ENCODE assay signal across 8 cellular contexts in genomic region chr19:10295847-10296591, GRCh38. TPM values are rescaled to one million over a fixed set of nuclear protein-coding genes. Genes with fewer than 3 reads are reported as not detected.
DNase-seq lines count a peak whose midpoint lies in the region; ATAC-seq and TF ChIP-seq lines count a peak whose summit lies in the region.

No MANE protein-coding gene starts in this region.

- no peak for DNase-seq in CD4-positive, alpha-beta T cell
- DNase-seq in natural killer cell treated with Interleukin-12 subunit alpha and Interleukin-12 subunit beta and Interleukin-15 and Interleukin-18, amount 100 ng/mL, for 72 hours (ENCODE audit: low spot score) = no peak
- DNase-seq in DMS 273 (lab: John Stamatoyannopoulos, UW; ENCODE audit: unreplicated experiment) (no peak), G401 (ENCODE audit: low spot score) (no peak)
- DNase-seq in stimulated activated naive CD4-positive, alpha-beta T cell treated with Interleukin-2 at 50 U/mL for 16 hours (lab: John Stamatoyannopoulos, UW) = no peak

- intact Hi-C loops in CD4-positive, alpha-beta T cell (cut with DNase I, micrococcal nuclease) = no loop called here

- H3K4me3 ChIP-seq in HUES48 (ENCODE audit: low read depth, low read length) (peak overlapping the region; percentile 39), duodenal mucosa (ENCODE audit: low read depth in 1 of 2, low read length in 2 of 2) (peak overlapping the region; percentile 63 to 66)

- no peaks in the 10 kb centered on the region for H3K9me3 ChIP-seq in CD4-positive, alpha-beta T cell (ENCODE audit: control insufficient read depth, low read length)
- H3K9me3 ChIP-seq in HUES48 (ENCODE audit: control insufficient read depth, insufficient read depth, low read length) (no peaks in the 10 kb centered on the region), duodenal mucosa (ENCODE audit: control insufficient read depth in 1 of 2, low read length in 2 of 2) (no peaks in the 10 kb centered on the region)

- CTCF ChIA-PET in CD4-positive, alpha-beta T cell (lab: Charles Lee) = interaction anchor here (1.5 kb wide), 1 partner anchor 27 kb away, joined by 6 read pairs; no protein-coding TSS in a partner anchor

- peak overlapping the region; percentile 81 for H3K4me3 Mint-ChIP-seq in CD4-positive, alpha-beta T cell
- peak overlapping the region; percentile 80 for H3K4me3 Mint-ChIP-seq in natural killer cell treated with Interleukin-12 subunit alpha and Interleukin-12 subunit beta and Interleukin-15 and Interleukin-18, amount 100 ng/mL, for 72 hours

- H3K9ac ChIP-seq in HUES48 (ENCODE audit: low read depth, low read length) = no peak overlapping the region
- H3K9ac ChIP-seq in duodenal mucosa (ENCODE audit: low read depth in 1 of 2, low read length in 2 of 2) = no peak overlapping the region

- peaks cover 31% of the 10 kb centered on the region for H3K4me1 Mint-ChIP-seq in CD4-positive, alpha-beta T cell (ENCODE audit: low read depth)
- peaks cover 29 to 31% of the 10 kb centered on the region in 2 donors for H3K4me1 Mint-ChIP-seq in natural killer cell treated with Interleukin-12 subunit alpha and Interleukin-12 subunit beta and Interleukin-15 and Interleukin-18, amount 100 ng/mL, for 72 hours (ENCODE audit: low read depth in 2 of 2)

- no peak for ATAC-seq in CD4-positive, alpha-beta T cell (ENCODE audit: poor library complexity)
- ATAC-seq in natural killer cell treated with Interleukin-12 subunit alpha and Interleukin-12 subunit beta and Interleukin-15 and Interleukin-18, amount 100 ng/mL, for 72 hours = no peak
- no peak for ATAC-seq in HG02798 (IDR thresholded peaks at IDR 0.05; ENCODE audit: poor library complexity, unreplicated experiment)

- peaks cover 12% of the 10 kb centered on the region; the same call in 1 of the 2 replicates for H3K4me1 ChIP-seq in HUES48 (ENCODE audit: control insufficient read depth, insufficient read depth, low read length)
- H3K4me1 ChIP-seq in duodenal mucosa (ENCODE audit: control insufficient read depth in 1 of 2, insufficient read depth in 2 of 2, low read length in 2 of 2) = peaks cover 27 to 36% of the 10 kb centered on the region in 2 donors

- no peaks in the 10 kb centered on the region for H3K9me3 Mint-ChIP-seq in CD4-positive, alpha-beta T cell
- no peaks in the 10 kb centered on the region for H3K9me3 Mint-ChIP-seq in natural killer cell treated with Interleukin-12 subunit alpha and Interleukin-12 subunit beta and Interleukin-15 and Interleukin-18, amount 100 ng/mL, for 72 hours

- H3K27ac Mint-ChIP-seq in CD4-positive, alpha-beta T cell = no peak overlapping the region
- H3K27ac Mint-ChIP-seq in natural killer cell treated with Interleukin-12 subunit alpha and Interleukin-12 subunit beta and Interleukin-15 and Interleukin-18, amount 100 ng/mL, for 72 hours = peak overlapping the region in 1 of 2 donors; percentile 82

- POLR2A ChIA-PET in CD4-positive, alpha-beta T cell (lab: Charles Lee) = interaction anchor here (2.2 kb wide), 1 partner anchor 25 kb away, joined by 10 read pairs; the partner anchor contains the start of gene ICAM1

- TF ChIP-seq CTCF in CD4-positive, alpha-beta T cell (IDR thresholded peaks at IDR 0.05) = no peak

- peaks cover 53% of the 10 kb centered on the region for H3K27me3 Mint-ChIP-seq in CD4-positive, alpha-beta T cell
- peaks cover 8% of the 10 kb centered on the region in 2 donors for H3K27me3 Mint-ChIP-seq in natural killer cell treated with Interleukin-12 subunit alpha and Interleukin-12 subunit beta and Interleukin-15 and Interleukin-18, amount 100 ng/mL, for 72 hours

- H3K27ac ChIP-seq in CD4-positive, alpha-beta T cell (ENCODE audit: low read depth, low read length) = no peak overlapping the region
- H3K27ac ChIP-seq in HUES48 (ENCODE audit: low read depth, low read length) (no peak overlapping the region), duodenal mucosa (ENCODE audit: low read depth, low read length) (no peak overlapping the region)

- H3K36me3 ChIP-seq in HUES48 (ENCODE audit: control insufficient read depth, insufficient read depth, low read length) = no peaks in the 10 kb centered on the region
- H3K36me3 ChIP-seq in duodenal mucosa (ENCODE audit: control insufficient read depth in 1 of 2, insufficient read depth in 2 of 2, low read length in 2 of 2) = no peaks in the 10 kb centered on the region

- in situ Hi-C loops in G401 (cut with HindIII; ENCODE audit: low sequenced_read_pairs) = no loop called here

- H3K27me3 ChIP-seq in CD4-positive, alpha-beta T cell (ENCODE audit: control insufficient read depth, insufficient read depth, low read length) = peaks cover 50% of the 10 kb centered on the region
- H3K27me3 ChIP-seq in HUES48 (ENCODE audit: control insufficient read depth, insufficient read depth, low read length) (peaks cover 64% of the 10 kb centered on the region), duodenal mucosa (ENCODE audit: control insufficient read depth in 1 of 2, insufficient read depth in 2 of 2, low read length in 2 of 2) (peaks cover 42 to 50% of the 10 kb centered on the region in 2 donors)

- H3K36me3 Mint-ChIP-seq in CD4-positive, alpha-beta T cell (ENCODE audit: low read depth) = no peaks in the 10 kb centered on the region
- H3K36me3 Mint-ChIP-seq in natural killer cell treated with Interleukin-12 subunit alpha and Interleukin-12 subunit beta and Interleukin-15 and Interleukin-18, amount 100 ng/mL, for 72 hours = no peaks in the 10 kb centered on the region

RNA-seq across cellular contexts. Expression of gene ICAM5, which starts 6.3 kb away (rescaled TPM):
- total RNA-seq in CD4-positive, alpha-beta T cell = not detected
- total RNA-seq in natural killer cell treated with Interleukin-12 subunit alpha and Interleukin-12 subunit beta and Interleukin-15 and Interleukin-18, amount 100 ng/mL, for 72 hours = under 1 TPM; 0.78 to 0.83 TPM
- 13.2 and 14.8 TPM in 2 replicates for total RNA-seq in G401 (2014; rRNA removed; shearing (Covaris generic))

RNA-seq across cellular contexts. Expression of gene ICAM4, which starts 9.3 kb away (rescaled TPM):
- under 1 TPM; 0.52 to 0.70 TPM for total RNA-seq in CD4-positive, alpha-beta T cell
- total RNA-seq in natural killer cell treated with Interleukin-12 subunit alpha and Interleukin-12 subunit beta and Interleukin-15 and Interleukin-18, amount 100 ng/mL, for 72 hours = 1 to 10 TPM; 1.4 to 2.1 TPM
- total RNA-seq in G401 (2014; rRNA removed; shearing (Covaris generic)) = 2.4 and 7.1 TPM in 2 replicates

RNA-seq across cellular contexts. Expression of gene ZGLP1, which starts 13.6 kb away (rescaled TPM):
- total RNA-seq in CD4-positive, alpha-beta T cell = 1 to 10 TPM; 1.6 to 2.6 TPM
- total RNA-seq in natural killer cell treated with Interleukin-12 subunit alpha and Interleukin-12 subunit beta and Interleukin-15 and Interleukin-18, amount 100 ng/mL, for 72 hours = 1 to 10 TPM; 2.5 to 7.3 TPM
- 0.55 and 1.6 TPM in 2 replicates for total RNA-seq in G401 (2014; rRNA removed; shearing (Covaris generic))

RNA-seq across cellular contexts. Expression of gene FDX2, which starts 19.8 kb away (rescaled TPM):
- 1 to 10 TPM; 1.2 to 1.9 TPM for total RNA-seq in CD4-positive, alpha-beta T cell
- total RNA-seq in natural killer cell treated with Interleukin-12 subunit alpha and Interleukin-12 subunit beta and Interleukin-15 and Interleukin-18, amount 100 ng/mL, for 72 hours = 10 to 100 TPM; 11.4 to 26.4 TPM
- 25.2 and 26.2 TPM in 2 replicates for total RNA-seq in G401 (2014; rRNA removed; shearing (Covaris generic))

RNA-seq across cellular contexts. Expression of gene ICAM1, which starts 25.1 kb away (rescaled TPM):
- total RNA-seq in CD4-positive, alpha-beta T cell = 1 to 10 TPM; 7.0 to 7.4 TPM
- 100 to 1,000 TPM; 106 to 264 TPM for total RNA-seq in natural killer cell treated with Interleukin-12 subunit alpha and Interleukin-12 subunit beta and Interleukin-15 and Interleukin-18, amount 100 ng/mL, for 72 hours
- 14.5 and 16.9 TPM in 2 replicates for total RNA-seq in G401 (2014; rRNA removed; shearing (Covaris generic))
